1 cellular context compared by ENCODE assay signal in genomic region chr22:37676691-37677627, GRCh38.
TF ChIP-seq lines count a peak whose summit lies in the region.

No MANE protein-coding gene starts in this region.

TF ChIP-seq in HepG2, 621 proteins besides CTCF, POLR2A, EP300 and RAD21 (continues in another document):
- TF ChIP-seq ZNF850 (CRISPR knock-in tag; conservative IDR thresholded peaks at IDR 0.05) = no peak
- TF ChIP-seq ZNF431 (CRISPR knock-in tag; IDR thresholded peaks at IDR 0.05; ENCODE audit: borderline replicate concordance, low read depth) = no peak
- peak; percentile 82 for TF ChIP-seq GABPB1 (CRISPR knock-in tag; IDR thresholded peaks at IDR 0.05)
- no peak for TF ChIP-seq ZBTB42 (CRISPR knock-in tag; IDR thresholded peaks at IDR 0.05)
- no peak for TF ChIP-seq SRY (CRISPR knock-in tag; IDR thresholded peaks at IDR 0.05)
- peak; percentile 40; the same call in 1 of the 2 replicates for TF ChIP-seq ZFX (CRISPR knock-in tag; IDR thresholded peaks at IDR 0.05; ENCODE audit: low read depth)
- TF ChIP-seq HINFP (CRISPR knock-in tag; IDR thresholded peaks at IDR 0.05; ENCODE audit: low read depth) = no peak
- peak; percentile 67 for TF ChIP-seq AGO2 (optimal IDR thresholded peaks at IDR 0.05; ENCODE audit: low read depth, low read length)
- no peak for TF ChIP-seq ZFP37 (CRISPR knock-in tag; IDR thresholded peaks at IDR 0.05; ENCODE audit: borderline replicate concordance)
- TF ChIP-seq ELF1 (CRISPR knock-in tag; IDR thresholded peaks at IDR 0.05) = peak; percentile 32; the same call in 1 of the 2 replicates
- no peak for TF ChIP-seq ZNF556 (CRISPR knock-in tag; IDR thresholded peaks at IDR 0.05; ENCODE audit: borderline replicate concordance)
- 0 out of 2 replicates have a peak, but pooled peaks have one; percentile 33 for TF ChIP-seq DRAP1 (CRISPR knock-in tag; IDR thresholded peaks at IDR 0.05)
- TF ChIP-seq ZNF329 (CRISPR knock-in tag; IDR thresholded peaks at IDR 0.05; ENCODE audit: low read depth) = no peak
- TF ChIP-seq KDM1A (CRISPR knock-in tag; IDR thresholded peaks at IDR 0.05) = no peak
- 0 out of 2 replicates have a peak, but pooled peaks have one; percentile 49 for TF ChIP-seq ZNF776 (CRISPR knock-in tag; IDR thresholded peaks at IDR 0.05)
- TF ChIP-seq ZNF615 (CRISPR knock-in tag; IDR thresholded peaks at IDR 0.05; ENCODE audit: borderline replicate concordance) = no peak
- no peak for TF ChIP-seq IKZF5 (CRISPR knock-in tag; IDR thresholded peaks at IDR 0.05)
- peak; percentile 59; the same call in 1 of the 2 replicates for TF ChIP-seq ARID4A (CRISPR knock-in tag; IDR thresholded peaks at IDR 0.05; ENCODE audit: borderline replicate concordance)
- no peak for TF ChIP-seq ZNF274 (CRISPR knock-in tag; IDR thresholded peaks at IDR 0.05)
- no peak for TF ChIP-seq ZNF660 (CRISPR knock-in tag; IDR thresholded peaks at IDR 0.05; ENCODE audit: borderline replicate concordance, low read depth)
- peak; percentile 34; the same call in 1 of the 3 replicates for TF ChIP-seq MXI1 (IDR thresholded peaks at IDR 0.05; ENCODE audit: borderline replicate concordance, low read depth, low read length)
- 0 out of 2 replicates have a peak, but pooled peaks have one; percentile 33 for TF ChIP-seq ZNF235 (CRISPR knock-in tag; IDR thresholded peaks at IDR 0.05; ENCODE audit: borderline replicate concordance)
- TF ChIP-seq MTERF4 (CRISPR knock-in tag; IDR thresholded peaks at IDR 0.05) = 0 out of 2 replicates have a peak, but pooled peaks have one; percentile 23
- no peak for TF ChIP-seq SIX4 (CRISPR knock-in tag; IDR thresholded peaks at IDR 0.05)
- TF ChIP-seq RXRB (CRISPR knock-in tag; IDR thresholded peaks at IDR 0.05; ENCODE audit: borderline replicate concordance) = 0 out of 2 replicates have a peak, but pooled peaks have one; percentile 19
- 0 out of 2 replicates have a peak, but pooled peaks have one; percentile 37 for TF ChIP-seq FOXA3 (CRISPR knock-in tag; IDR thresholded peaks at IDR 0.05)
- peak; percentile 66; the same call in 1 of the 2 replicates for TF ChIP-seq MTA1 (CRISPR knock-in tag; IDR thresholded peaks at IDR 0.05; ENCODE audit: borderline replicate concordance)
- no peak for TF ChIP-seq YY1 (IDR thresholded peaks at IDR 0.05; ENCODE audit: insufficient read depth, insufficient replicate concordance, low read depth, low read length)
- TF ChIP-seq ARNT (IDR thresholded peaks at IDR 0.05) = no peak
- no peak for TF ChIP-seq PLSCR1 (CRISPR knock-in tag; IDR thresholded peaks at IDR 0.05; ENCODE audit: borderline replicate concordance)
- no peak for TF ChIP-seq ZNF609 (CRISPR knock-in tag; IDR thresholded peaks at IDR 0.05; ENCODE audit: borderline replicate concordance)
- no peak; the same call in 1 of the 2 replicates for TF ChIP-seq ZBED4 (CRISPR knock-in tag; IDR thresholded peaks at IDR 0.05; ENCODE audit: borderline replicate concordance)
- peak; percentile 61; the same call in 1 of the 2 replicates for TF ChIP-seq ATF3 (CRISPR knock-in tag; IDR thresholded peaks at IDR 0.05)
- TF ChIP-seq TEAD2 (CRISPR knock-in tag; IDR thresholded peaks at IDR 0.05) = no peak
- peak; percentile 78; the same call in 1 of the 2 replicates for TF ChIP-seq HOMEZ (CRISPR knock-in tag; IDR thresholded peaks at IDR 0.05; ENCODE audit: low read depth)
- peak; percentile 57; the same call in 1 of the 2 replicates for TF ChIP-seq ZMYM3 (CRISPR knock-in tag; IDR thresholded peaks at IDR 0.05)
- peak; percentile 71; the same call in 1 of the 2 replicates for TF ChIP-seq ZNF563 (CRISPR knock-in tag; IDR thresholded peaks at IDR 0.05)
- TF ChIP-seq ZNF468 (CRISPR knock-in tag; IDR thresholded peaks at IDR 0.05) = no peak
- no peak for TF ChIP-seq NFIC (IDR thresholded peaks at IDR 0.05; ENCODE audit: low read length)
